In genomic region chr12:62924084-62924483, GRCh38 we compare ENCODE assay signal across 24 cellular contexts. TPM values are rescaled to one million over a fixed set of nuclear protein-coding genes. Genes with fewer than 3 reads are reported as not detected.
"Had no signal": no experiment of that assay in that cellular context is flagged by ENCODE, and none has a peak within 500 bp of the region (broad histone marks: within the 10 kb centered on the region; RNA-seq: fewer than 3 reads in every experiment).

No MANE protein-coding gene starts in this region.

- H3K27ac ChIP-seq: SJCRH30, SK-N-MC had no signal

- H3K4me3 ChIP-seq: K562, SJCRH30, SK-N-MC had no signal

- ATAC-seq: activated CD8-positive, alpha-beta T cell treated with anti-CD3 and anti-CD28 coated beads for 36 hours; K562; Panc1 had no signal

- H3K9me3 ChIP-seq: SJCRH30 had no signal

- H3K36me3 ChIP-seq: SJCRH30 had no signal

- FAIRE-seq: bronchial epithelial cell, K562, TTC549 had no signal

- DNase-seq: activated CD4-positive, alpha-beta T cell treated with anti-CD3 and anti-CD28 coated beads, Interleukin-2, amount 10 ng/mL, durations not matched to agents 24 days and 14 days; activated CD4-positive, alpha-beta T cell treated with anti-CD3 and anti-CD28 coated beads, Interleukin-2, amount 50 U/mL, for 4 hours; activated CD8-positive, alpha-beta T cell treated with anti-CD3 and anti-CD28 coated beads for 36 hours; activated gamma-delta T cell; activated naive CD4-positive, alpha-beta T cell treated with Interleukin-2 at 50 U/mL for 16 hours; activated naive CD8-positive, alpha-beta T cell treated with anti-CD3 and anti-CD28 coated beads, Interleukin-2, amount 10 ng/mL, durations not matched to agents 7 days and 5 days; activated T-cell treated with anti-CD3 and anti-CD28 coated beads, Interleukin-2, amount 50 U/mL, for 24 hours; anterior cingulate cortex; caudate nucleus; NCI-H1105; NCI-H1417 treated with DMSO at 0.1 percent for 48 hours; NCI-H187 treated with DMSO at 0.1 percent for 48 hours; NCI-H2081; NCI-H226; NCI-H446 treated with DMSO at 0.1 percent for 48 hours; NCI-H524; SHP77; SJCRH30 had no signal

- H3K27me3 ChIP-seq: SJCRH30 had no signal

RNA-seq across cellular contexts. Expression of gene PPM1H, which starts 10.9 kb away (rescaled TPM):
- total RNA-seq: activated CD4-positive, alpha-beta T cell treated with anti-CD3 and anti-CD28 coated beads, Interleukin-2, amount 10 ng/mL, durations not matched to agents 24 days and 14 days; activated T-helper 2 cell treated with anti-CD3 and anti-CD28 coated beads, Interferon-gamma antibody, Interleukin-2, Interleukin-4, amounts not matched to agents 10 μg/mL and 5 μg/mL and 100 μg/mL, durations not matched to agents 14 hours and 24 hours and 36 hours had no signal
